Comparison of ENCODE assay signal across 3 cellular contexts in the genomic region with DNA sequence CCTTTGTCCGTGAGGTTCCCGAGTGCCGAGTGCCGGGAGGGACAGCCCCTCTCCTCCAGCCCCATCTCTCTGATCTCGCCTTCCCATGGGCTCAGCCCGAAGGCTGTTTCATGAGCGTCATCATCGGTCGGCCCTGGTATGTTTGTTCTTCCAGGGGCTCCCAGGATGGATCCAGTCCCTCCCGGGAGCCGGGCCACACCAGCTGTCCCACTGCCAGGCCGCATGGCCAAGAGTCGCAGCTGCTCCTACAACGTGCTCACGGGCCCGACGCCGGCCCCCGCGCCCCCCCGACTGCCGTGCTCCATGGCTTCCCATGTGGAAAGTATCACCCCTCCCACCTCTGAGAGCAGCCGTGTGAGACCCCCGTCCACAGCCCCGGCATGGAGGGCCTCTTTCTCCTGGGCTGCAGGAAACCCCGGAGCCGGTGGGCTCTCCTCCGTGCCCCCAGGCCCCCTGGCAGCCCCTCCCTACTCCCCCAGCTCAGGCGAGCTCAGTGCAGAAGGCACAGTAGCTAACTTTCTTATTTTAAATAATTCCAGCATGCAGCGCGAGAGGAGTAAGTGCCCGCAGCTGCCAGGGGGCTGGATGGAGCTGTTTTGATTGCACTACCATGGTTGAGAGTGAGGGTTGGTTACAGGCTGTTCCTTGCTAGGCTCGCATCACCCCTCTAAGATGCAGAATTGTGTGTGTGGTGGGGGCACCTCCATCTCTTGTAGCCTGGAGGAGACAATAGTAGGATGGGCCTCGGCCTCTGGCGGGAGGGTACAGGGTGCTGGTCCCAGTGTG.
TF ChIP-seq lines count a peak whose summit lies in the region.

No MANE protein-coding gene starts in this region.

TF ChIP-seq in SK-N-SH, 30 proteins besides CTCF, POLR2A, EP300 and RAD21:
- TF ChIP-seq MXI1 (IDR thresholded peaks at IDR 0.05; ENCODE audit: low read depth, low read length) (peak; percentile 63), NRF1 (IDR thresholded peaks at IDR 0.05; ENCODE audit: low read depth, low read length) (no peak), NFIC (IDR thresholded peaks at IDR 0.05; ENCODE audit: borderline replicate concordance) (no peak)
TF ChIP-seq in SK-N-SH: peak in this region for 1.

TF ChIP-seq in SK-N-SH treated with all-trans-retinoic acid at 6 μM for 48 hours, 23 proteins besides CTCF, POLR2A, EP300 and RAD21:
- TF ChIP-seq ZNF70 (CRISPR knock-in tag; IDR thresholded peaks at IDR 0.05): no peak
- no peak for TF ChIP-seq PPARA (CRISPR knock-in tag; IDR thresholded peaks at IDR 0.05; ENCODE audit: borderline replicate concordance)
- no peak for TF ChIP-seq ZFP3 (CRISPR knock-in tag; IDR thresholded peaks at IDR 0.05)

TF ChIP-seq in H1, 55 proteins besides CTCF, POLR2A, EP300 and RAD21:
- TF ChIP-seq RNF2 (IDR thresholded peaks at IDR 0.05; ENCODE audit: borderline replicate concordance, low read depth, low read length, missing control alignments, poor library complexity, severe bottlenecking): no peak
- no peak for TF ChIP-seq HDAC2 (IDR thresholded peaks at IDR 0.05; ENCODE audit: borderline replicate concordance in 1 of 2, low read depth in 2 of 2, low read length in 2 of 2)
- no peak for TF ChIP-seq CHD2 (IDR thresholded peaks at IDR 0.05; ENCODE audit: low read length)
- TF ChIP-seq, protein P1, sequence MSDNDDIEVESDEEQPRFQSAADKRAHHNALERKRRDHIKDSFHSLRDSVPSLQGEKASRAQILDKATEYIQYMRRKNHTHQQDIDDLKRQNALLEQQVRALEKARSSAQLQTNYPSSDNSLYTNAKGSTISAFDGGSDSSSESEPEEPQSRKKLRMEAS (IDR thresholded peaks at IDR 0.05): peak; percentile 61; the same call in 1 of the 2 replicates
